In the genomic region with DNA sequence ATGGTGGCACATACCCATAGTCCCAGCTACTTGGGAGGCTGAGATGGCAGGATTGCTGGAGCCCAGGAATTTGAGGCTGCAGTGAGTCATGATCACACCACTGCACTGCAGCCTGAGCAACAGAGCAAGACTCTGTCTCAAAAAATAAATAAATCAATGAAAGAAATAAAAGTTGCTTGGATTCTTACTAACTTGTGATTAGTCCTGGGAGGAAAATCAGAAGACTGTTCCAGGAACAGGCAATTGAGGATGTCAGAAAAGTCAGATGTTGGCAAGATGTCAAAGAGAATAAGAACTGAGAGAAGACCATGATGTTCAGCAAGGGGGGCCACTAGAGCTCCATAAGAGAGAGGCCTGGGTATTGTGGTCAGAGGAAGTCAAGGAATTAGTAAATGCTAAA, we compare ENCODE assay signal across 11 cellular contexts. TPM values are rescaled to one million over a fixed set of nuclear protein-coding genes. Genes with fewer than 3 reads are reported as not detected.
DNase-seq lines count a peak whose midpoint lies in the region; ATAC-seq, FAIRE-seq and TF ChIP-seq lines count a peak whose summit lies in the region.
"Not testable (repeated sequence)": the region's sequence is repeated elsewhere in the genome, so short reads cannot be mapped to it uniquely, and the experiment has no call there.
"Had no signal": no experiment of that assay in that cellular context is flagged by ENCODE, and none has a peak within 500 bp of the region (broad histone marks: within the 10 kb centered on the region; RNA-seq: fewer than 3 reads in every experiment).

No MANE protein-coding gene starts in this region.

- H3K79me2 ChIP-seq in ACC112 (ENCODE audit: control insufficient read depth, insufficient read depth, low read length, unreplicated experiment); smooth muscle cell (ENCODE audit: low read depth): not testable (repeated sequence)

- H3K9ac ChIP-seq in muscle layer of colon (ENCODE audit: low read length); smooth muscle cell (ENCODE audit: low read depth): not testable (repeated sequence)

- H3K4me1 ChIP-seq in ACC112 (ENCODE audit: control insufficient read depth, insufficient read depth, low read length, unreplicated experiment) (peaks cover 18% of the 10 kb centered on the region), muscle layer of colon (ENCODE audit: insufficient read depth, low read length) (peaks cover 15% of the 10 kb centered on the region)
- not testable (repeated sequence) for H3K4me1 ChIP-seq in smooth muscle cell (ENCODE audit: low read depth)

- H3K27me3 ChIP-seq in ACC112 (ENCODE audit: insufficient read depth, low read length); muscle layer of colon (ENCODE audit: control insufficient read depth in 1 of 2, insufficient read depth in 2 of 2, low read length in 2 of 2); smooth muscle cell (ENCODE audit: low read depth): not testable (repeated sequence)

- not testable (repeated sequence) for H3K4me3 ChIP-seq in ACC112 (ENCODE audit: low read depth, low read length); epithelial cell of esophagus (ENCODE audit: low read length); muscle layer of colon (ENCODE audit: low read depth in 1 of 2, low read length in 2 of 2); smooth muscle cell

- not testable (repeated sequence) for H3F3A ChIP-seq in smooth muscle cell (ENCODE audit: low read depth)

- H3K4me2 ChIP-seq in smooth muscle cell, result peak overlapping the region; percentile 29

- intact Hi-C loops in Right ventricle myocardium inferior (cut with DNase I), result loop anchor here (5.0 kb wide), 1 partner anchor 301 kb away; no protein-coding TSS in a partner anchor

- not testable (repeated sequence) for H3K36me3 ChIP-seq in ACC112 (ENCODE audit: insufficient read depth, low read length); muscle layer of colon (ENCODE audit: insufficient read depth, low read length); smooth muscle cell (ENCODE audit: low read depth)

- H3K9me3 ChIP-seq in muscle layer of colon (ENCODE audit: low read length); smooth muscle cell (replicated peaks; ENCODE audit: low read depth): not testable (repeated sequence)

- peak; percentile 38 for ATAC-seq in Right ventricle myocardium inferior

- H2AFZ ChIP-seq in ACC112 (ENCODE audit: low read length, unreplicated experiment), result peak overlapping the region; percentile 69
- H2AFZ ChIP-seq in smooth muscle cell (ENCODE audit: low read depth), result peak overlapping the region; percentile 65

- TF ChIP-seq CTCF in epithelial cell of esophagus (IDR thresholded peaks at IDR 0.05; ENCODE audit: insufficient read depth, low read depth, low read length, missing control alignments); smooth muscle cell (IDR thresholded peaks at IDR 0.05; ENCODE audit: borderline replicate concordance, insufficient read depth, poor library complexity, severe bottlenecking): not testable (repeated sequence)

- not testable (repeated sequence) for H4K20me1 ChIP-seq in smooth muscle cell (ENCODE audit: low read depth)

- H3K27ac ChIP-seq in ACC112 (ENCODE audit: low read depth, low read length) (peak overlapping the region; percentile 63), muscle layer of colon (ENCODE audit: low read depth, low read length) (peak overlapping the region; percentile 14), smooth muscle cell (ENCODE audit: low read depth) (peak overlapping the region; percentile 80)

- peak; percentile 87 for FAIRE-seq in RCC 7860 (lab: Jason Lieb, UNC)

- DNase-seq in H4 (ENCODE audit: low spot score), result peak; percentile 57
- DNase-seq in RCC 7860 (ENCODE audit: low spot score), result peak; percentile 66
- peak; percentile 59 for DNase-seq in amniotic epithelial cell (ENCODE audit: low read depth)
- peak; percentile 59 for DNase-seq in epithelial cell of esophagus (ENCODE audit: low read depth)
- DNase-seq in Right ventricle myocardium inferior (ENCODE audit: missing footprints); smooth muscle cell (lab: John Stamatoyannopoulos, UW; ENCODE audit: unreplicated experiment): not testable (repeated sequence)

RNA-seq across cellular contexts. Expression of gene SLC38A11, which starts 35.6 kb away (rescaled TPM):
- total RNA-seq in H4 (2014; rRNA removed; shearing (Covaris generic)), result not detected in 2 replicates
- total RNA-seq in Right ventricle myocardium inferior (0.84 TPM), smooth muscle cell (not detected in 2 replicates)
- not detected in 2 replicates for polyA plus RNA-seq in smooth muscle cell
- total RNA-seq: activated CD4-positive, alpha-beta T cell treated with anti-CD3 and anti-CD28 coated beads, Interleukin-2, amount 10 ng/mL, durations not matched to agents 24 days and 14 days; H1 had no signal
- polyA plus RNA-seq: CD14-positive monocyte, H1 had no signal

Comparison
In these comparisons a context has a peak if more than half of its experiments do, and no peak if none do; other contexts are left out.
1. H3K27ac ChIP-seq: peak in every context shown above with its lines; median percentile 80 in smooth muscle cell; 63 in ACC112; 14 in muscle layer of colon.